ENCODE assay signal across 14 cellular contexts in the genomic region with DNA sequence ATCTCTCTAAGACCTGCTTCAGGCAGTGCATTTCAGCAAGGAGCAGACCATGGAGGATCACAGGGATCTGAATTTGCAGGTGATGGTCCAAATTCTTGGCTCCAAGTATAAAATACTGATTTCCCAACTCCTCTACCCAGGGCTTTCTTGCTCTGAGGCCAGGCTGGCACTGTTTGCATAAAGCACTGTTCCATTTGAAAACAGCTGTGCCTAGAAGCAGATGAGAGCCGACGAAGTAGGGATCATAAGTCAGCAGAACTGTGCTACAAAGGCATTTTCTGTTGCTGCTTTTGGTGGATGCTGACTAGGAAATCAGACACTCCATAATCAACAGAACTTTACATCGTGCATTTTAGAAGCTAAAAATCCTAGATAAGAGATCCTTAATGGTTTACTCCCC.
A peak's percentile ranks its signal among the peaks of the same experiment; 100 is the strongest.
DNase-seq lines count a peak whose midpoint lies in the region; ATAC-seq and TF ChIP-seq lines count a peak whose summit lies in the region.
"Had no signal": no experiment of that assay in that cellular context is flagged by ENCODE, and none has a peak within 500 bp of the region (broad histone marks: within the 10 kb centered on the region; RNA-seq: fewer than 3 reads in every experiment).

No MANE protein-coding gene starts in this region.

- peaks cover 12% of the 10 kb centered on the region for H3K4me1 ChIP-seq in endocrine pancreas (ENCODE audit: control insufficient read depth, insufficient read depth, low read length)

- H3K36me3 ChIP-seq in endocrine pancreas (ENCODE audit: control insufficient read depth, insufficient read depth, low read length): no peaks in the 10 kb centered on the region

- peak; percentile 33 for DNase-seq in DMS 273 (lab: John Stamatoyannopoulos, UW; ENCODE audit: unreplicated experiment)
- DNase-seq in DMS 273 treated with DMSO at 0.1 percent for 48 hours (lab: John Stamatoyannopoulos, UW): no peak
- DNase-seq in NCI-H446 treated with DMSO at 0.1 percent for 48 hours (lab: John Stamatoyannopoulos, UW): peak; percentile 32
- no peak for DNase-seq in omental fat pad (ENCODE audit: low spot score)
- DNase-seq in NCI-H2227 treated with DMSO at 0.1 percent for 48 hours (lab: John Stamatoyannopoulos, UW): no peak
- DNase-seq: CD8-positive, alpha-beta T cell; COR-L47; DMS53; GF-D8; HCEC 1CT; HFFc6 had no signal

- ATAC-seq in omental fat pad (ENCODE audit: low FRiP score) (peak; percentile 41), GM21723 (IDR thresholded peaks at IDR 0.05; ENCODE audit: unreplicated experiment) (no peak)
- ATAC-seq: CD8-positive, alpha-beta T cell; HepG2 had no signal

- no peaks in the 10 kb centered on the region for H3K27me3 ChIP-seq in endocrine pancreas (ENCODE audit: control insufficient read depth, insufficient read depth, low read length)

- no peak for TF ChIP-seq CTCF in omental fat pad (IDR thresholded peaks at IDR 0.05)

- H3K4me3 ChIP-seq in endocrine pancreas (ENCODE audit: control insufficient read depth, insufficient read depth, low read length): peak overlapping the region; percentile 32

- no peak overlapping the region for H3K9ac ChIP-seq in endocrine pancreas (ENCODE audit: control insufficient read depth, insufficient read depth, low read length)

- no peaks in the 10 kb centered on the region for H3K9me3 ChIP-seq in endocrine pancreas (ENCODE audit: control insufficient read depth, low read length)

Comparison
In these comparisons a context has a peak if more than half of its experiments do, and no peak if none do; other contexts are left out.
1. DNase-seq: peak in DMS 273 (single experiment) and NCI-H446 treated with DMSO at 0.1 percent for 48 hours (single experiment); none in DMS 273 treated with DMSO at 0.1 percent for 48 hours (single experiment), omental fat pad (single experiment) and NCI-H2227 treated with DMSO at 0.1 percent for 48 hours (single experiment).